ENCODE assay signal across 8 cellular contexts in genomic region chr3:184135149-184135910, GRCh38. TPM values are rescaled to one million over a fixed set of nuclear protein-coding genes. Genes with fewer than 3 reads are reported as not detected.
A peak's percentile ranks its signal among the peaks of the same experiment; 100 is the strongest.
DNase-seq lines count a peak whose midpoint lies in the region; ATAC-seq and TF ChIP-seq lines count a peak whose summit lies in the region.

EIF2B5 (plus strand) TSS chr3:184135358; CDS start chr3:184135386, 28 bp downstream.

- no TSS peak for BruUV-seq in Calu3 (replicated peaks; lab: Mats Ljungman, UMichigan)

- ATAC-seq in GM21381 (IDR thresholded peaks at IDR 0.05; ENCODE audit: unreplicated experiment): peak; percentile 87

- peaks cover 36% of the 10 kb centered on the region for H3K4me1 Mint-ChIP-seq in Calu3 (ENCODE audit: low read depth, unreplicated experiment)
- H3K4me1 Mint-ChIP-seq in endodermal cell: peaks cover 12% of the 10 kb centered on the region

- TF ChIP-seq CTCF in Calu3 (IDR thresholded peaks at IDR 0.05; ENCODE audit: unreplicated experiment): peak; percentile 11
- peak; percentile 63 for TF ChIP-seq CTCF in endodermal cell (conservative IDR thresholded peaks at IDR 0.05)

- H3K27me3 ChIP-seq in HUES48 (ENCODE audit: control insufficient read depth, insufficient read depth, low read length) (no peaks in the 10 kb centered on the region), NT2/D1 (ENCODE audit: insufficient read depth, insufficient read length) (no peaks in the 10 kb centered on the region), endodermal cell (ENCODE audit: control insufficient read depth, insufficient read depth, low read length, poor library complexity, severe bottlenecking) (peaks cover 5% of the 10 kb centered on the region)

- H3K27ac ChIP-seq in HUES48 (ENCODE audit: low read depth, low read length) (peak within 1 kb of the TSS; percentile 79), endodermal cell (ENCODE audit: low read depth, low read length) (peak within 1 kb of the TSS; percentile 48), mesodermal cell (ENCODE audit: low read depth, low read length, severe bottlenecking) (peak within 1 kb of the TSS; percentile 78)

- peak within 1 kb of the TSS; percentile 99 for H3K4me3 Mint-ChIP-seq in Calu3 (ENCODE audit: low read depth, unreplicated experiment)
- H3K4me3 Mint-ChIP-seq in endodermal cell: peak within 1 kb of the TSS; percentile 95

- H3K4me3 ChIP-seq in HUES48 (ENCODE audit: low read depth, low read length) (peak within 1 kb of the TSS; percentile 100), NT2/D1 (ENCODE audit: insufficient read length, low read depth) (peak within 1 kb of the TSS; percentile 98), endodermal cell (ENCODE audit: low read length) (peak within 1 kb of the TSS; percentile 94), mesodermal cell (ENCODE audit: extremely low read depth, insufficient read depth, low read length, poor library complexity, severe bottlenecking) (peak within 1 kb of the TSS; percentile 85)

- no peaks in the 10 kb centered on the region for H3K9me3 Mint-ChIP-seq in Calu3 (ENCODE audit: low read depth, unreplicated experiment)
- no peaks in the 10 kb centered on the region for H3K9me3 Mint-ChIP-seq in endodermal cell

- H3K27me3 Mint-ChIP-seq in Calu3 (ENCODE audit: unreplicated experiment): no peaks in the 10 kb centered on the region
- peaks cover 16% of the 10 kb centered on the region for H3K27me3 Mint-ChIP-seq in endodermal cell (ENCODE audit: insufficient read depth)

- DNase-seq in Calu3 (peak; percentile 95), NT2/D1 (ENCODE audit: low read depth, low spot score) (peak; percentile 87), endodermal cell (peak; percentile 97)
- peak; percentile 75 for DNase-seq in activated CD8-positive, alpha-beta memory T cell treated with anti-CD3 and anti-CD28 coated beads, Interleukin-2, amount 50 U/mL, for 1 hour (ENCODE audit: extremely low read depth)
- DNase-seq in stimulated activated CD8-positive, alpha-beta memory T cell treated with anti-CD3 and anti-CD28 coated beads, Interleukin-2, amount 100 ng/mL, for 1 hour (ENCODE audit: low read depth in 2 of 2): peak; percentile 69 to 70

- peaks cover 20% of the 10 kb centered on the region for H3K36me3 ChIP-seq in HUES48 (ENCODE audit: control insufficient read depth, insufficient read depth, low read length)
- H3K36me3 ChIP-seq in NT2/D1 (ENCODE audit: insufficient read depth, insufficient read length, low read length): peaks cover 17% of the 10 kb centered on the region
- H3K36me3 ChIP-seq in endodermal cell (ENCODE audit: control insufficient read depth, insufficient read depth, low read length): peaks cover 13% of the 10 kb centered on the region
- H3K36me3 ChIP-seq in mesodermal cell (ENCODE audit: control insufficient read depth, insufficient read depth, low read length): peaks cover 26% of the 10 kb centered on the region

- peaks cover 66% of the 10 kb centered on the region for H3K36me3 Mint-ChIP-seq in Calu3 (ENCODE audit: insufficient read depth, unreplicated experiment)
- peaks cover 12% of the 10 kb centered on the region for H3K36me3 Mint-ChIP-seq in endodermal cell (ENCODE audit: low read depth)

- 0% methylated on average over 20 to 56 of the region's 56 CpGs for WGBS in endodermal cell (ENCODE audit: insufficient coverage in 1 of 2, insufficient read length in 1 of 2), 2 experiments
- WGBS in mesodermal cell (ENCODE audit: insufficient coverage in 2 of 2), 2 experiments: 0% methylated on average over 48 to 53 of the region's 56 CpGs

- H3K4me1 ChIP-seq in HUES48 (ENCODE audit: control insufficient read depth, insufficient read depth, low read length) (peaks cover 9% of the 10 kb centered on the region), NT2/D1 (ENCODE audit: insufficient read depth, insufficient read length) (no peaks in the 10 kb centered on the region), endodermal cell (ENCODE audit: control insufficient read depth, insufficient read depth, low read length) (no peaks in the 10 kb centered on the region), mesodermal cell (ENCODE audit: control insufficient read depth, insufficient read depth, low read length, poor library complexity, severe bottlenecking) (peaks cover 3% of the 10 kb centered on the region)

- H3K9ac ChIP-seq in HUES48 (ENCODE audit: low read depth, low read length) (peak within 1 kb of the TSS; percentile 87), NT2/D1 (ENCODE audit: insufficient read length, low read depth) (peak within 1 kb of the TSS; percentile 99), endodermal cell (ENCODE audit: extremely low read depth, low read length, poor library complexity, severe bottlenecking) (peak within 1 kb of the TSS; percentile 81)

- intact Hi-C loops in Calu3 (cut with micrococcal nuclease; ENCODE audit: unreplicated experiment): loop anchor here (2.0 to 5.0 kb wide), 2 partner anchors 51 to 93 kb away; partner anchors contain the start of gene ABCF3

- CTCF ChIA-PET in Calu3 (lab: Charles Lee): interaction anchor here (0.7 to 2.4 kb wide), 12 partner anchors 10 to 240 kb away, joined by 3 to 14 read pairs (median 4); partner anchors contain the start of genes ABCC5, ABCF3 and DVL3

- no peaks in the 10 kb centered on the region for H3K9me3 ChIP-seq in HUES48 (ENCODE audit: control insufficient read depth, insufficient read depth, low read length)
- H3K9me3 ChIP-seq in NT2/D1 (ENCODE audit: insufficient read depth, low read length): no peaks in the 10 kb centered on the region
- H3K9me3 ChIP-seq in endodermal cell (ENCODE audit: control insufficient read depth, low read length): no peaks in the 10 kb centered on the region
- H3K9me3 ChIP-seq in mesodermal cell (ENCODE audit: control insufficient read depth, low read length): no peaks in the 10 kb centered on the region

- H3K27ac Mint-ChIP-seq in Calu3 (ENCODE audit: unreplicated experiment) (peak within 1 kb of the TSS; percentile 94), endodermal cell (peak within 1 kb of the TSS; percentile 88)

RNA-seq across cellular contexts. Expression of gene EIF2B5, which starts in this region (rescaled TPM):
- 79.6 and 87.9 TPM in 2 replicates for total RNA-seq in Calu3 (2022)
- 10 to 100 TPM; 33.4 to 37.5 TPM for total RNA-seq in endodermal cell
- polyA plus RNA-seq in endodermal cell (2013, experiment 1 of 2): 43.1 TPM
- polyA plus RNA-seq in endodermal cell (2013, experiment 2 of 2): 32.9 TPM
- polyA plus RNA-seq in mesodermal cell (2013, experiment 1 of 2): 39.7 TPM
- polyA plus RNA-seq in mesodermal cell (2013, experiment 2 of 2): 34.4 TPM

Comparison
In these comparisons a context has a peak if more than half of its experiments do, and no peak if none do; other contexts are left out.
1. Peak in every context shown above with its lines: DNase-seq, ATAC-seq, H3K4me3 ChIP-seq and H3K27ac ChIP-seq.